ENCODE assay signal across 8 cellular contexts in the genomic region with DNA sequence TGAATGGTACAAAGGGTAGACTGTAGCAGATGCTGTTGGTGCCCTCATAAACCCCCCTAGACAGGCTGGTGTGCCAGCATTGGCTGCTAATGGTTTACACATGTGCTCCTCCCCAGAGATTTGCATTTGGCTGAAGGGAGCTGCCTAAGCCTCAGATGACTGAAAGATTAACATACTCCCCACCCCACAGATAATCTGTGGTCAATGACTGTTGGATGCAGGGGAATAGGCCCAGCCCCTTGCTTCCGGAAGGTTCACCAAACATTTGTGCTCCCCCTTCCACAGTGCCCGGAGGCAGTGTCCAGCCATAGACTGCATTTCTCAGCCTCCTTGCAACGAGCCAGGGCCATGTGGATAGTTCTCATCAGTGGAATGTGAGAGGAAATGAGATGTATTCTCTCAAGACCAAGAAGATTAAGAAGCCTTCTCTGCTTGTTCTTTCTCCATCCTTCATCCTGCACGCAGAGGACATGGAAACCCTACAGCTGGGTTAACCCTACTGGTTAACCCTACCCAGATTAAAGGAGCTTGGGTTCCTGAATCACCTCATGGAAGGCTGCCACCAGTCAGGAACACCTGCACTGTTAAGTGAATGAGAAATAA.
DNase-seq lines count a peak whose midpoint lies in the region; ATAC-seq and FAIRE-seq lines count a peak whose summit lies in the region.

No MANE protein-coding gene starts in this region.

- peak; percentile 74 for FAIRE-seq in GM18507 (lab: Jason Lieb, UNC)

- no peak overlapping the region for H3K4me3 Mint-ChIP-seq in activated T-cell treated with anti-CD3 and anti-CD28 coated beads, Interleukin-2, amount 50 U/mL, for 4 hours

- H3K4me1 Mint-ChIP-seq in activated T-cell treated with anti-CD3 and anti-CD28 coated beads, Interleukin-2, amount 50 U/mL, for 4 hours (ENCODE audit: low read depth), result peaks cover 10% of the 10 kb centered on the region

- no peaks in the 10 kb centered on the region for H3K36me3 Mint-ChIP-seq in activated T-cell treated with anti-CD3 and anti-CD28 coated beads, Interleukin-2, amount 50 U/mL, for 4 hours (ENCODE audit: insufficient read depth)

- peak; percentile 66 for ATAC-seq in HG02642 (IDR thresholded peaks at IDR 0.05; ENCODE audit: poor library complexity, unreplicated experiment)
- ATAC-seq in activated T-cell treated with anti-CD3 and anti-CD28 coated beads, Interleukin-2, amount 50 U/mL, for 4 hours, result no peak
- no peak for ATAC-seq in HG03135 (IDR thresholded peaks at IDR 0.05; ENCODE audit: unreplicated experiment)

- no peaks in the 10 kb centered on the region for H3K27me3 Mint-ChIP-seq in activated T-cell treated with anti-CD3 and anti-CD28 coated beads, Interleukin-2, amount 50 U/mL, for 4 hours (ENCODE audit: low read depth)

- no peak for DNase-seq in GM18507 (ENCODE audit: extremely low spot score, insufficient read length, low read depth)
- DNase-seq in NCI-H524 treated with DMSO at 0.1 percent for 48 hours (lab: John Stamatoyannopoulos, UW), result peak; percentile 95
- DNase-seq in fibroblast of the conjunctiva (ENCODE audit: low read depth), result peak; percentile 65
- DNase-seq in KG1 (lab: John Stamatoyannopoulos, UW), result no peak
- DNase-seq in activated T-cell treated with anti-CD3 and anti-CD28 coated beads, Interleukin-2, amount 50 U/mL, for 4 hours, result no peak
- no peak for DNase-seq in NCI-H2107 treated with DMSO at 0.1 percent for 48 hours (lab: John Stamatoyannopoulos, UW; ENCODE audit: unreplicated experiment)

- H3K9me3 Mint-ChIP-seq in activated T-cell treated with anti-CD3 and anti-CD28 coated beads, Interleukin-2, amount 50 U/mL, for 4 hours, result no peaks in the 10 kb centered on the region

Comparison
In these comparisons a context has a peak if more than half of its experiments do, and no peak if none do; other contexts are left out.
1. DNase-seq: peak in NCI-H524 treated with DMSO at 0.1 percent for 48 hours (single experiment) and fibroblast of the conjunctiva (single experiment); none in GM18507 (single experiment), KG1 (single experiment), activated T-cell treated with anti-CD3 and anti-CD28 coated beads, Interleukin-2, amount 50 U/mL, for 4 hours (single experiment) and NCI-H2107 treated with DMSO at 0.1 percent for 48 hours (single experiment).